Comparison of ENCODE assay signal across 1 cellular context in the genomic region with DNA sequence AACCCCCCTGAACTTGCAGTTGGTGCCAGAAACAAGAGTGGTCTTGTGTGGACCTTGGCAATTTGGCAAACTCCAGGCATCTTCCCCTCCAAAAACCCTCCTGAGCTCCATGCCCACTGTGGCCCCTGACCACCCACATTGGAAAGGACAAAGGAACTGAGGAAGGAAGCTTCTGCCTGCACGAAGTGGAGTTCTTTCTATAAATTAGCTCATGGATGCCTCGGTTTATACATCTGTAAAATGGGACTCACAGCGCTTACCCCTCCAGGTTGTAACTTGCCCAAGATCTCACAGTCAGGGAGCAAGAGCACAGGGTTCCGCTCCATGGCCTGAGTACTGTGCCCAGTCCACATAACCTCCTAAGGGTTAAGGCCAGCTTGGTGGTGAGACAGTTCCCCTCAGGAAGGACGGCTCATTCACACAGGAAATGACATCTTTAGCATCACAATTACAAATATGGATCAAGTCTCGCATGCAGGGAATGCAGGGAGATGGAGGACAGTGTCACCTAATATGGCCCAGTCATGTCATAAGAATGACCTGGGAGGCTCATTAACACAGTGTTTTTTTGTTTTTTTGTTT.
TF ChIP-seq lines count a peak whose summit lies in the region.

No MANE protein-coding gene starts in this region.

TF ChIP-seq in H1, 55 proteins besides CTCF, POLR2A, EP300 and RAD21:
- TF ChIP-seq FOSL1 (IDR thresholded peaks at IDR 0.05; ENCODE audit: insufficient read depth, low read depth, low read length) (no peak), CHD1 (IDR thresholded peaks at IDR 0.05; ENCODE audit: low read depth, low read length) (no peak), TEAD4 (IDR thresholded peaks at IDR 0.05; ENCODE audit: low read depth, low read length) (no peak), TAF7 (optimal IDR thresholded peaks at IDR 0.05; ENCODE audit: borderline replicate concordance, low read depth, low read length) (no peak), MAFK (IDR thresholded peaks at IDR 0.05; ENCODE audit: low read depth, low read length) (no peak), SIX5 (IDR thresholded peaks at IDR 0.05; ENCODE audit: low read depth, low read length) (no peak), NANOG (IDR thresholded peaks at IDR 0.05; ENCODE audit: insufficient read depth, low read depth, low read length, poor library complexity, severe bottlenecking) (no peak), CBX5 (IDR thresholded peaks at IDR 0.05; ENCODE audit: low read depth, low read length) (no peak), RXRA (IDR thresholded peaks at IDR 0.05; ENCODE audit: insufficient read depth, low read depth, low read length) (no peak), CTBP2 (IDR thresholded peaks at IDR 0.05; ENCODE audit: borderline replicate concordance, insufficient read depth, insufficient read length, low read length) (no peak), CREB1 (IDR thresholded peaks at IDR 0.05) (no peak)
- TF ChIP-seq, protein P1, sequence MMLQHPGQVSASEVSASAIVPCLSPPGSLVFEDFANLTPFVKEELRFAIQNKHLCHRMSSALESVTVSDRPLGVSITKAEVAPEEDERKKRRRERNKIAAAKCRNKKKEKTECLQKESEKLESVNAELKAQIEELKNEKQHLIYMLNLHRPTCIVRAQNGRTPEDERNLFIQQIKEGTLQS (IDR thresholded peaks at IDR 0.05; ENCODE audit: insufficient read depth, low read depth, low read length): no peak
- TF ChIP-seq, protein P2, sequence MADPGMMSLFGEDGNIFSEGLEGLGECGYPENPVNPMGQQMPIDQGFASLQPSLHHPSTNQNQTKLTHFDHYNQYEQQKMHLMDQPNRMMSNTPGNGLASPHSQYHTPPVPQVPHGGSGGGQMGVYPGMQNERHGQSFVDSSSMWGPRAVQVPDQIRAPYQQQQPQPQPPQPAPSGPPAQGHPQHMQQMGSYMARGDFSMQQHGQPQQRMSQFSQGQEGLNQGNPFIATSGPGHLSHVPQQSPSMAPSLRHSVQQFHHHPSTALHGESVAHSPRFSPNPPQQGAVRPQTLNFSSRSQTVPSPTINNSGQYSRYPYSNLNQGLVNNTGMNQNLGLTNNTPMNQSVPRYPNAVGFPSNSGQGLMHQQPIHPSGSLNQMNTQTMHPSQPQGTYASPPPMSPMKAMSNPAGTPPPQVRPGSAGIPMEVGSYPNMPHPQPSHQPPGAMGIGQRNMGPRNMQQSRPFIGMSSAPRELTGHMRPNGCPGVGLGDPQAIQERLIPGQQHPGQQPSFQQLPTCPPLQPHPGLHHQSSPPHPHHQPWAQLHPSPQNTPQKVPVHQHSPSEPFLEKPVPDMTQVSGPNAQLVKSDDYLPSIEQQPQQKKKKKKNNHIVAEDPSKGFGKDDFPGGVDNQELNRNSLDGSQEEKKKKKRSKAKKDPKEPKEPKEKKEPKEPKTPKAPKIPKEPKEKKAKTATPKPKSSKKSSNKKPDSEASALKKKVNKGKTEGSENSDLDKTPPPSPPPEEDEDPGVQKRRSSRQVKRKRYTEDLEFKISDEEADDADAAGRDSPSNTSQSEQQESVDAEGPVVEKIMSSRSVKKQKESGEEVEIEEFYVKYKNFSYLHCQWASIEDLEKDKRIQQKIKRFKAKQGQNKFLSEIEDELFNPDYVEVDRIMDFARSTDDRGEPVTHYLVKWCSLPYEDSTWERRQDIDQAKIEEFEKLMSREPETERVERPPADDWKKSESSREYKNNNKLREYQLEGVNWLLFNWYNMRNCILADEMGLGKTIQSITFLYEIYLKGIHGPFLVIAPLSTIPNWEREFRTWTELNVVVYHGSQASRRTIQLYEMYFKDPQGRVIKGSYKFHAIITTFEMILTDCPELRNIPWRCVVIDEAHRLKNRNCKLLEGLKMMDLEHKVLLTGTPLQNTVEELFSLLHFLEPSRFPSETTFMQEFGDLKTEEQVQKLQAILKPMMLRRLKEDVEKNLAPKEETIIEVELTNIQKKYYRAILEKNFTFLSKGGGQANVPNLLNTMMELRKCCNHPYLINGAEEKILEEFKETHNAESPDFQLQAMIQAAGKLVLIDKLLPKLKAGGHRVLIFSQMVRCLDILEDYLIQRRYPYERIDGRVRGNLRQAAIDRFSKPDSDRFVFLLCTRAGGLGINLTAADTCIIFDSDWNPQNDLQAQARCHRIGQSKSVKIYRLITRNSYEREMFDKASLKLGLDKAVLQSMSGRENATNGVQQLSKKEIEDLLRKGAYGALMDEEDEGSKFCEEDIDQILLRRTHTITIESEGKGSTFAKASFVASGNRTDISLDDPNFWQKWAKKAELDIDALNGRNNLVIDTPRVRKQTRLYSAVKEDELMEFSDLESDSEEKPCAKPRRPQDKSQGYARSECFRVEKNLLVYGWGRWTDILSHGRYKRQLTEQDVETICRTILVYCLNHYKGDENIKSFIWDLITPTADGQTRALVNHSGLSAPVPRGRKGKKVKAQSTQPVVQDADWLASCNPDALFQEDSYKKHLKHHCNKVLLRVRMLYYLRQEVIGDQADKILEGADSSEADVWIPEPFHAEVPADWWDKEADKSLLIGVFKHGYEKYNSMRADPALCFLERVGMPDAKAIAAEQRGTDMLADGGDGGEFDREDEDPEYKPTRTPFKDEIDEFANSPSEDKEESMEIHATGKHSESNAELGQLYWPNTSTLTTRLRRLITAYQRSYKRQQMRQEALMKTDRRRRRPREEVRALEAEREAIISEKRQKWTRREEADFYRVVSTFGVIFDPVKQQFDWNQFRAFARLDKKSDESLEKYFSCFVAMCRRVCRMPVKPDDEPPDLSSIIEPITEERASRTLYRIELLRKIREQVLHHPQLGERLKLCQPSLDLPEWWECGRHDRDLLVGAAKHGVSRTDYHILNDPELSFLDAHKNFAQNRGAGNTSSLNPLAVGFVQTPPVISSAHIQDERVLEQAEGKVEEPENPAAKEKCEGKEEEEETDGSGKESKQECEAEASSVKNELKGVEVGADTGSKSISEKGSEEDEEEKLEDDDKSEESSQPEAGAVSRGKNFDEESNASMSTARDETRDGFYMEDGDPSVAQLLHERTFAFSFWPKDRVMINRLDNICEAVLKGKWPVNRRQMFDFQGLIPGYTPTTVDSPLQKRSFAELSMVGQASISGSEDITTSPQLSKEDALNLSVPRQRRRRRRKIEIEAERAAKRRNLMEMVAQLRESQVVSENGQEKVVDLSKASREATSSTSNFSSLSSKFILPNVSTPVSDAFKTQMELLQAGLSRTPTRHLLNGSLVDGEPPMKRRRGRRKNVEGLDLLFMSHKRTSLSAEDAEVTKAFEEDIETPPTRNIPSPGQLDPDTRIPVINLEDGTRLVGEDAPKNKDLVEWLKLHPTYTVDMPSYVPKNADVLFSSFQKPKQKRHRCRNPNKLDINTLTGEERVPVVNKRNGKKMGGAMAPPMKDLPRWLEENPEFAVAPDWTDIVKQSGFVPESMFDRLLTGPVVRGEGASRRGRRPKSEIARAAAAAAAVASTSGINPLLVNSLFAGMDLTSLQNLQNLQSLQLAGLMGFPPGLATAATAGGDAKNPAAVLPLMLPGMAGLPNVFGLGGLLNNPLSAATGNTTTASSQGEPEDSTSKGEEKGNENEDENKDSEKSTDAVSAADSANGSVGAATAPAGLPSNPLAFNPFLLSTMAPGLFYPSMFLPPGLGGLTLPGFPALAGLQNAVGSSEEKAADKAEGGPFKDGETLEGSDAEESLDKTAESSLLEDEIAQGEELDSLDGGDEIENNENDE (IDR thresholded peaks at IDR 0.05; ENCODE audit: insufficient replicate concordance, low read length): no peak
- TF ChIP-seq, protein P3, sequence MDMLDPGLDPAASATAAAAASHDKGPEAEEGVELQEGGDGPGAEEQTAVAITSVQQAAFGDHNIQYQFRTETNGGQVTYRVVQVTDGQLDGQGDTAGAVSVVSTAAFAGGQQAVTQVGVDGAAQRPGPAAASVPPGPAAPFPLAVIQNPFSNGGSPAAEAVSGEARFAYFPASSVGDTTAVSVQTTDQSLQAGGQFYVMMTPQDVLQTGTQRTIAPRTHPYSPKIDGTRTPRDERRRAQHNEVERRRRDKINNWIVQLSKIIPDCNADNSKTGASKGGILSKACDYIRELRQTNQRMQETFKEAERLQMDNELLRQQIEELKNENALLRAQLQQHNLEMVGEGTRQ (IDR thresholded peaks at IDR 0.05; ENCODE audit: low read length): no peak
- TF ChIP-seq, protein P4, sequence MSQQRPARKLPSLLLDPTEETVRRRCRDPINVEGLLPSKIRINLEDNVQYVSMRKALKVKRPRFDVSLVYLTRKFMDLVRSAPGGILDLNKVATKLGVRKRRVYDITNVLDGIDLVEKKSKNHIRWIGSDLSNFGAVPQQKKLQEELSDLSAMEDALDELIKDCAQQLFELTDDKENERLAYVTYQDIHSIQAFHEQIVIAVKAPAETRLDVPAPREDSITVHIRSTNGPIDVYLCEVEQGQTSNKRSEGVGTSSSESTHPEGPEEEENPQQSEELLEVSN (IDR thresholded peaks at IDR 0.05): no peak
